In the genomic region with DNA sequence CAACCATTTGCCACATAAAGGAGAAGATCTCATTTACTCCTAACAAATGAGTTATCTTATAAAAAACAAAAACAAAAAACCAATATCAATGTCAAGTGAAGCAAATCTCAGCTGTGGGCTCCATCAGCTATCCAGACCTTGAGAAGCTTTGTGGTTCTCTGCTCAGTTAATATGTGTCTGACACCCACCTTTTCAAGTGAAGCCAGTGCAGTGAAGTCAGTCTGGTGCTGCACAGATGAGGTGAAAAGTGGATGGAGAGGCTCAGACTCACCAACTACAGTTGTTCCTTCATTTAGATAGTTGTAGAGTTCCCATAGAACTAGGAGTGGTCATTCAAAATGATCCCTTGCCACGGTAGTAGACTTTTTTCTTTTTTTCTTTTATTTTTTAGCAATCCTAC, we compare ENCODE assay signal across 21 cellular contexts.
"Had no signal": no experiment of that assay in that cellular context is flagged by ENCODE, and none has a peak within 500 bp of the region (broad histone marks: within the 10 kb centered on the region; RNA-seq: fewer than 3 reads in every experiment).

No MANE protein-coding gene starts in this region.

- H3K27ac ChIP-seq: breast epithelium, gastrocnemius medialis, heart left ventricle, tibial nerve, uterus had no signal

- H3K4me3 ChIP-seq: breast epithelium, gastrocnemius medialis, heart left ventricle, tibial nerve, uterus had no signal

- ATAC-seq: activated naive CD8-positive, alpha-beta T cell treated with anti-CD3 and anti-CD28 coated beads, Interleukin-2, amount 50 U/mL, for 24 hours; activated T-helper 17 cell treated with anti-CD3 and anti-CD28 coated beads, Interleukin-2, amount 50 U/mL, for 72 hours; gastrocnemius medialis; heart left ventricle had no signal

- H3K36me3 ChIP-seq: breast epithelium, gastrocnemius medialis, heart left ventricle, tibial nerve, uterus had no signal

- H3K4me1 ChIP-seq: breast epithelium, gastrocnemius medialis, heart left ventricle, tibial nerve, uterus had no signal

- DNase-seq: activated CD4-positive, alpha-beta T cell treated with anti-CD3 and anti-CD28 coated beads, Interleukin-2, amount 50 U/mL, for 4 hours; activated CD4-positive, CD25-positive, alpha-beta regulatory T cell treated with anti-CD3 and anti-CD28 coated beads, Interleukin-2, amount 50 U/mL, for 72 hours; activated naive CD4-positive, alpha-beta T cell treated with Interleukin-2 at 50 U/mL for 16 hours; activated naive CD8-positive, alpha-beta T cell treated with anti-CD3 and anti-CD28 coated beads, Interleukin-2, amount 50 U/mL, for 24 hours; activated T-cell treated with anti-CD3 and anti-CD28 coated beads for 4 hours; aorta; endodermal cell; erythroblast; gastrocnemius medialis; heart left ventricle; immature natural killer cell; nephron progenitor cell; occipital lobe; stimulated activated CD4-positive, alpha-beta T cell treated with anti-CD3 and anti-CD28 coated beads, Interleukin-15, amount 100 ng/mL, for 24 hours; stimulated activated CD4-positive, alpha-beta T cell treated with anti-CD3 and anti-CD28 coated beads, Interleukin-4, amount 100 ng/mL, for 1 hour; stimulated activated naive CD4-positive, alpha-beta T cell treated with Interleukin-2 at 50 U/mL for 16 hours; substantia nigra; uterus had no signal

- H3K9me3 ChIP-seq: breast epithelium, gastrocnemius medialis, heart left ventricle, tibial nerve, uterus had no signal

- H3K27me3 ChIP-seq: gastrocnemius medialis, tibial nerve, uterus had no signal
